14 cellular contexts compared by ENCODE assay signal in the genomic region with DNA sequence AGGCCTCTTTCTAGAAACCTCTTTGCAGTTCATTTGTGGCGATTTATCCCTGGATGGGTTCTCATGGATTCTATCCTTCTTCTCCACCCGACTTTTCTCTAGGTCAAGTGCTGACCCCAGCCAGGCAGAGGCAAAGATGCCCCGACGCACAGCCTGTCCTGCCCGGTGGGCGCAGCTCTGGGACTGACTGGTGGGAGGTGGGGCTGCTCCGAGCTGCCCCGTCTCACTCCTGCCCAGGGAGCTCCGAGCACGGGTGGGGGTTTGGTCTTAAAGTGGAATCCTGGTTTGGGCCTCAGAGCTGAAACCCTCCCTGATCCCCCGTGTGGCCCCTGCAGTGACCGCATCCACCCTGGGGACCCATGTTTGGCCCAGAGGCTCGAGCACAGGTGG.
"Had no signal": no experiment of that assay in that cellular context is flagged by ENCODE, and none has a peak within 500 bp of the region (broad histone marks: within the 10 kb centered on the region; RNA-seq: fewer than 3 reads in every experiment).

No MANE protein-coding gene starts in this region.

- H3K4me3 Mint-ChIP-seq: activated CD8-positive, alpha-beta T cell treated with anti-CD3 and anti-CD28 coated beads for 36 hours; activated naive CD4-positive, alpha-beta T cell treated with anti-CD3 and anti-CD28 coated beads for 36 hours; activated T-helper 1 cell treated with anti-CD3 and anti-CD28 coated beads, Interleukin-12 subunit alpha, Interleukin-12 subunit beta, Interleukin-2, Interleukin-4 antibody, amounts not matched to agents 30 ng/mL and 10 ng/mL and 1 ng/mL, durations not matched to agents 14 hours and 24 hours and 36 hours; natural killer cell had no signal

- H3K9me3 Mint-ChIP-seq: activated CD8-positive, alpha-beta T cell treated with anti-CD3 and anti-CD28 coated beads for 36 hours; activated naive CD4-positive, alpha-beta T cell treated with anti-CD3 and anti-CD28 coated beads for 36 hours; activated T-helper 1 cell treated with anti-CD3 and anti-CD28 coated beads, Interleukin-12 subunit alpha, Interleukin-12 subunit beta, Interleukin-2, Interleukin-4 antibody, amounts not matched to agents 30 ng/mL and 10 ng/mL and 1 ng/mL, durations not matched to agents 14 hours and 24 hours and 36 hours; natural killer cell had no signal

- H3K4me3 ChIP-seq: coronary artery, spleen had no signal

- H3K27me3 ChIP-seq: spleen had no signal

- H3K9me3 ChIP-seq: spleen had no signal

- DNase-seq: activated CD8-positive, alpha-beta memory T cell treated with anti-CD3 and anti-CD28 coated beads, Interleukin-2, amount 50 U/mL, for 4 hours; activated CD8-positive, alpha-beta T cell treated with anti-CD3 and anti-CD28 coated beads for 36 hours; activated naive CD4-positive, alpha-beta T cell treated with anti-CD3 and anti-CD28 coated beads for 36 hours; central memory CD4-positive, alpha-beta T cell; effector CD4-positive, alpha-beta T cell; natural killer cell; nucleus accumbens; stimulated activated CD4-positive, alpha-beta T cell treated with anti-CD3 and anti-CD28 coated beads, Interleukin-2, amount 100 ng/mL, for 24 hours; stimulated activated naive CD4-positive, alpha-beta T cell; T-helper 9 cell had no signal

- H3K27ac ChIP-seq: spleen had no signal

- H3K36me3 Mint-ChIP-seq: natural killer cell had no signal

- H3K27ac Mint-ChIP-seq: activated CD8-positive, alpha-beta T cell treated with anti-CD3 and anti-CD28 coated beads for 36 hours; activated naive CD4-positive, alpha-beta T cell treated with anti-CD3 and anti-CD28 coated beads for 36 hours; activated T-helper 1 cell treated with anti-CD3 and anti-CD28 coated beads, Interleukin-12 subunit alpha, Interleukin-12 subunit beta, Interleukin-2, Interleukin-4 antibody, amounts not matched to agents 30 ng/mL and 10 ng/mL and 1 ng/mL, durations not matched to agents 14 hours and 24 hours and 36 hours; natural killer cell; progenitor cell of endocrine pancreas had no signal
